1 cellular context compared by ENCODE assay signal in the genomic region with DNA sequence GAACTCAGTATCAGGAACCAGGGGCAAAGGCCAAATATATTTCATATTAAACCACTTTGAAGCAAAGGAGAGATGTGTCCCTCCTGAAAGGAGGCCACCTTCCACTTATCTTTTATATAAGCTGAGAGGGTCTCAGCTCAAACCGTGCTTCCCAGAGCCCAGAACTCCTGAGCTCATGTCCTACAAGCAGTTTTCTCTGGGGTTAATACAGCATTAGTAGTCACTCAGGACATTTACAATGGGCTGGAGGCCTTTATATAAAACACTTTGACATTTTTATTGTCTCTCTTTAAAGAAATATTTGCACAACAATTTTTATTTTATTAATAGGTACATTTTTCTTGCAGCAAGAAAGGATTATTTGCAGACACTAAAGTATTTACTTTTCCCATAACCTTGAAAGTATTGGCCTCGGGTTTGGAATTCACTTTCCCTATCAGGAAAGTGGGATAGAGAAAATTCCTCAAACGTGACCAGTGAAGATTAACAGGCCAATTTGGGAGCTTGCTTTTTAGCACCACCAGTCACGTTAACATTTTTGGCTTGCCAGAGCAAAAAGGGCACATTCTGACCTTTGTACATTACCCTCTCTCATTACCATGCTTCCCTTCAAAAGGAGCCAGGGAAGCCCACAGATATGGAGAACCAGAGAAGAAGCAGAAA.
A peak's percentile ranks its signal among the peaks of the same experiment; 100 is the strongest.
TF ChIP-seq lines count a peak whose summit lies in the region.

No MANE protein-coding gene starts in this region.

TF ChIP-seq in HepG2, 621 proteins besides CTCF, POLR2A, EP300 and RAD21 (continued from another document and continues in another):
- no peak for TF ChIP-seq PBX2 (CRISPR knock-in tag; IDR thresholded peaks at IDR 0.05)
- no peak for TF ChIP-seq ZBTB40 (IDR thresholded peaks at IDR 0.05)
- no peak for TF ChIP-seq ZBTB40 (CRISPR knock-in tag; IDR thresholded peaks at IDR 0.05)
- no peak for TF ChIP-seq ZNF557 (CRISPR knock-in tag; IDR thresholded peaks at IDR 0.05)
- TF ChIP-seq MED1 (CRISPR knock-in tag; IDR thresholded peaks at IDR 0.05) = peak; percentile 51
- TF ChIP-seq, protein P1, sequence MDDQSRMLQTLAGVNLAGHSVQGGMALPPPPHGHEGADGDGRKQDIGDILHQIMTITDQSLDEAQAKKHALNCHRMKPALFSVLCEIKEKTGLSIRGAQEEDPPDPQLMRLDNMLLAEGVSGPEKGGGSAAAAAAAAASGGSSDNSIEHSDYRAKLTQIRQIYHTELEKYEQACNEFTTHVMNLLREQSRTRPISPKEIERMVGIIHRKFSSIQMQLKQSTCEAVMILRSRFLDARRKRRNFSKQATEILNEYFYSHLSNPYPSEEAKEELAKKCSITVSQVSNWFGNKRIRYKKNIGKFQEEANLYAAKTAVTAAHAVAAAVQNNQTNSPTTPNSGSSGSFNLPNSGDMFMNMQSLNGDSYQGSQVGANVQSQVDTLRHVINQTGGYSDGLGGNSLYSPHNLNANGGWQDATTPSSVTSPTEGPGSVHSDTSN (CRISPR knock-in tag; IDR thresholded peaks at IDR 0.05; ENCODE audit: borderline replicate concordance) = no peak
- no peak for TF ChIP-seq ZNF10 (CRISPR knock-in tag; IDR thresholded peaks at IDR 0.05; ENCODE audit: borderline replicate concordance, low read depth)
- no peak for TF ChIP-seq MAF1 (CRISPR knock-in tag; IDR thresholded peaks at IDR 0.05; ENCODE audit: borderline replicate concordance)
- TF ChIP-seq ZNF33A (CRISPR knock-in tag; IDR thresholded peaks at IDR 0.05; ENCODE audit: borderline replicate concordance) = no peak
- no peak for TF ChIP-seq GPBP1L1 (CRISPR knock-in tag; IDR thresholded peaks at IDR 0.05)
- no peak for TF ChIP-seq ZNF232 (CRISPR knock-in tag; IDR thresholded peaks at IDR 0.05; ENCODE audit: borderline replicate concordance)
- TF ChIP-seq, protein P2, sequence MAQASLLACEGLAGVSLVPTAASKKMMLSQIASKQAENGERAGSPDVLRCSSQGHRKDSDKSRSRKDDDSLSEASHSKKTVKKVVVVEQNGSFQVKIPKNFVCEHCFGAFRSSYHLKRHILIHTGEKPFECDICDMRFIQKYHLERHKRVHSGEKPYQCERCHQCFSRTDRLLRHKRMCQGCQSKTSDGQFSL (CRISPR knock-in tag; IDR thresholded peaks at IDR 0.05) = no peak
- no peak for TF ChIP-seq ZC3H4 (CRISPR knock-in tag; IDR thresholded peaks at IDR 0.05; ENCODE audit: borderline replicate concordance)
- no peak for TF ChIP-seq GPN1 (CRISPR knock-in tag; IDR thresholded peaks at IDR 0.05; ENCODE audit: borderline replicate concordance)
- TF ChIP-seq MTA1 (CRISPR knock-in tag; IDR thresholded peaks at IDR 0.05; ENCODE audit: borderline replicate concordance) = no peak
- TF ChIP-seq RFX5 (IDR thresholded peaks at IDR 0.05; ENCODE audit: low read depth, low read length) = no peak
- no peak for TF ChIP-seq ZBTB10 (CRISPR knock-in tag; IDR thresholded peaks at IDR 0.05; ENCODE audit: borderline replicate concordance)
- TF ChIP-seq, protein P3, sequence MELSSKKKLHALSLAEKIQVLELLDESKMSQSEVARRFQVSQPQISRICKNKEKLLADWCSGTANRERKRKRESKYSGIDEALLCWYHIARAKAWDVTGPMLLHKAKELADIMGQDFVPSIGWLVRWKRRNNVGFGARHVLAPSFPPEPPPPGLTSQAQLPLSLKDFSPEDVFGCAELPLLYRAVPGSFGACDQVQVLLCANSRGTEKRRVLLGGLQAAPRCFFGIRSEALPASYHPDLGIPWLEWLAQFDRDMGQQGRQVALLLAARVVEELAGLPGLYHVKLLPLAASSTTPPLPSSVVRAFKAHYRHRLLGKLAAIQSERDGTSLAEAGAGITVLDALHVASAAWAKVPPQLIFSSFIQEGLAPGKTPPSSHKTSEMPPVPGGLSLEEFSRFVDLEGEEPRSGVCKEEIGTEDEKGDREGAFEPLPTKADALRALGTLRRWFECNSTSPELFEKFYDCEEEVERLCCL (CRISPR knock-in tag; IDR thresholded peaks at IDR 0.05; ENCODE audit: borderline replicate concordance) = no peak
- TF ChIP-seq ZNF354B (CRISPR knock-in tag; IDR thresholded peaks at IDR 0.05) = no peak
- no peak for TF ChIP-seq ZSCAN31 (CRISPR knock-in tag; IDR thresholded peaks at IDR 0.05; ENCODE audit: low read depth)
- TF ChIP-seq ZNF556 (CRISPR knock-in tag; IDR thresholded peaks at IDR 0.05; ENCODE audit: borderline replicate concordance) = no peak; the same call in 1 of the 2 replicates
- peak; percentile 17; the same call in 1 of the 2 replicates for TF ChIP-seq RXRB (CRISPR knock-in tag; IDR thresholded peaks at IDR 0.05; ENCODE audit: borderline replicate concordance)
- no peak for TF ChIP-seq NONO (IDR thresholded peaks at IDR 0.05)
- no peak for TF ChIP-seq NONO (CRISPR knock-in tag; conservative IDR thresholded peaks at IDR 0.05)
- no peak for TF ChIP-seq MAFF (IDR thresholded peaks at IDR 0.05; ENCODE audit: low read depth, low read length)
- TF ChIP-seq TMF1 (CRISPR knock-in tag; IDR thresholded peaks at IDR 0.05; ENCODE audit: low read depth) = no peak
- TF ChIP-seq FOXP1 (IDR thresholded peaks at IDR 0.05) = no peak
- TF ChIP-seq FOXP1 (CRISPR knock-in tag; IDR thresholded peaks at IDR 0.05) = no peak
- no peak for TF ChIP-seq SKIL (CRISPR knock-in tag; IDR thresholded peaks at IDR 0.05; ENCODE audit: borderline replicate concordance)
- no peak for TF ChIP-seq NCOA5 (CRISPR knock-in tag; IDR thresholded peaks at IDR 0.05)
- no peak for TF ChIP-seq KAT7 (CRISPR knock-in tag; IDR thresholded peaks at IDR 0.05; ENCODE audit: borderline replicate concordance)
- TF ChIP-seq ZNF333 (CRISPR knock-in tag; IDR thresholded peaks at IDR 0.05; ENCODE audit: borderline replicate concordance) = no peak
- TF ChIP-seq ZNF383 (CRISPR knock-in tag; IDR thresholded peaks at IDR 0.05; ENCODE audit: borderline replicate concordance) = no peak
- TF ChIP-seq SIX4 (CRISPR knock-in tag; IDR thresholded peaks at IDR 0.05) = no peak
- TF ChIP-seq, protein P4, sequence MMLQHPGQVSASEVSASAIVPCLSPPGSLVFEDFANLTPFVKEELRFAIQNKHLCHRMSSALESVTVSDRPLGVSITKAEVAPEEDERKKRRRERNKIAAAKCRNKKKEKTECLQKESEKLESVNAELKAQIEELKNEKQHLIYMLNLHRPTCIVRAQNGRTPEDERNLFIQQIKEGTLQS (CRISPR knock-in tag; IDR thresholded peaks at IDR 0.05) = no peak
- no peak for TF ChIP-seq HOXD1 (CRISPR knock-in tag; IDR thresholded peaks at IDR 0.05)
- no peak for TF ChIP-seq DBP (CRISPR knock-in tag; IDR thresholded peaks at IDR 0.05; ENCODE audit: not compliant biosample characterization)
